1 cellular context compared by ENCODE assay signal in genomic region chr11:34339149-34340064, GRCh38.
TF ChIP-seq lines count a peak whose summit lies in the region.

No MANE protein-coding gene starts in this region.

TF ChIP-seq in HepG2, 621 proteins besides CTCF, POLR2A, EP300 and RAD21 (continued from another document and continues in another):
- TF ChIP-seq NFIC (IDR thresholded peaks at IDR 0.05; ENCODE audit: low read length) (peak; percentile 70; the same call in 1 of the 2 replicates), YY1 (IDR thresholded peaks at IDR 0.05; ENCODE audit: insufficient read depth, insufficient replicate concordance, low read depth, low read length) (no peak), ZNF788 (CRISPR knock-in tag; IDR thresholded peaks at IDR 0.05; ENCODE audit: borderline replicate concordance) (peak; percentile 70; the same call in 1 of the 2 replicates), GTF3A (CRISPR knock-in tag; conservative IDR thresholded peaks at IDR 0.05) (no peak), NR0B2 (CRISPR knock-in tag; IDR thresholded peaks at IDR 0.05) (no peak), DPF2 (CRISPR knock-in tag; IDR thresholded peaks at IDR 0.05; ENCODE audit: borderline replicate concordance, low read depth) (no peak; the same call in 1 of the 2 replicates), MXD3 (CRISPR knock-in tag; IDR thresholded peaks at IDR 0.05) (no peak), ZNF34 (CRISPR knock-in tag; IDR thresholded peaks at IDR 0.05; ENCODE audit: borderline replicate concordance) (no peak), ZFP1 (CRISPR knock-in tag; IDR thresholded peaks at IDR 0.05) (no peak), ATAD3A (CRISPR knock-in tag; IDR thresholded peaks at IDR 0.05) (no peak), HOXA7 (CRISPR knock-in tag; IDR thresholded peaks at IDR 0.05) (no peak), AHR (CRISPR knock-in tag; IDR thresholded peaks at IDR 0.05) (no peak), ZSCAN30 (CRISPR knock-in tag; IDR thresholded peaks at IDR 0.05) (no peak), ZNF576 (CRISPR knock-in tag; IDR thresholded peaks at IDR 0.05) (no peak), THRA (CRISPR knock-in tag; IDR thresholded peaks at IDR 0.05; ENCODE audit: borderline replicate concordance) (0 out of 2 replicates have a peak, but pooled peaks have one; percentile 55), TSC22D2 (CRISPR knock-in tag; IDR thresholded peaks at IDR 0.05; ENCODE audit: borderline replicate concordance) (no peak), ZBTB4 (CRISPR knock-in tag; IDR thresholded peaks at IDR 0.05; ENCODE audit: borderline replicate concordance) (no peak), ZNF407 (CRISPR knock-in tag; IDR thresholded peaks at IDR 0.05; ENCODE audit: not compliant biosample characterization) (no peak), ZHX2 (IDR thresholded peaks at IDR 0.05; ENCODE audit: low read depth) (no peak), ZHX2 (CRISPR knock-in tag; IDR thresholded peaks at IDR 0.05; ENCODE audit: borderline replicate concordance) (no peak), NKX3-1 (CRISPR knock-in tag; IDR thresholded peaks at IDR 0.05) (no peak), ZNF614 (CRISPR knock-in tag; IDR thresholded peaks at IDR 0.05; ENCODE audit: borderline replicate concordance) (peak; percentile 78; the same call in 1 of the 2 replicates), SIX1 (CRISPR knock-in tag; IDR thresholded peaks at IDR 0.05; ENCODE audit: borderline replicate concordance) (0 out of 2 replicates have a peak, but pooled peaks have one; percentile 20), CSRNP2 (CRISPR knock-in tag; conservative IDR thresholded peaks at IDR 0.05; ENCODE audit: low read depth) (no peak), CHCHD3 (CRISPR knock-in tag; IDR thresholded peaks at IDR 0.05) (no peak), GATAD1 (CRISPR knock-in tag; IDR thresholded peaks at IDR 0.05) (peak; percentile 42; the same call in 1 of the 2 replicates), ATF4 (CRISPR knock-in tag; IDR thresholded peaks at IDR 0.05) (peak in 1 of 2 experiments; percentile 94; a peak in 2 of 4 replicates), ZBTB26 (CRISPR knock-in tag; IDR thresholded peaks at IDR 0.05; ENCODE audit: borderline replicate concordance) (no peak)
